Comparison of ENCODE assay signal across 22 cellular contexts in genomic region chr14:99055019-99055418, GRCh38.
DNase-seq lines count a peak whose midpoint lies in the region; ATAC-seq and TF ChIP-seq lines count a peak whose summit lies in the region.
"Had no signal": no experiment of that assay in that cellular context is flagged by ENCODE, and none has a peak within 500 bp of the region (broad histone marks: within the 10 kb centered on the region; RNA-seq: fewer than 3 reads in every experiment).

No MANE protein-coding gene starts in this region.

- TF ChIP-seq CTCF in MCF 10A (IDR thresholded peaks at IDR 0.05; ENCODE audit: unreplicated experiment) (no peak), breast epithelium (IDR thresholded peaks at IDR 0.05) (no peak), coronary artery (IDR thresholded peaks at IDR 0.05) (no peak), left lung (IDR thresholded peaks at IDR 0.05) (no peak)

- POLR2A ChIA-PET in MCF 10A (lab: Yijun Ruan, JAX): interaction anchor here (0.7 kb wide), 1 partner anchor 50 kb away, joined by 3 read pairs; no protein-coding TSS in a partner anchor

- H3K27ac Mint-ChIP-seq in MCF 10A (ENCODE audit: low read depth, unreplicated experiment): no peak overlapping the region
- H3K27ac Mint-ChIP-seq: B cell had no signal

- no peaks in the 10 kb centered on the region for H3K36me3 ChIP-seq in breast epithelium
- no peaks in the 10 kb centered on the region for H3K36me3 ChIP-seq in left lung
- H3K36me3 ChIP-seq: upper lobe of left lung had no signal

- peaks cover 0 to 28% of the 10 kb centered on the region in 2 donors for H3K9me3 ChIP-seq in breast epithelium
- peaks cover 0 to 34% of the 10 kb centered on the region in 2 donors for H3K9me3 ChIP-seq in left lung

- CTCF ChIA-PET in MCF 10A (lab: Yijun Ruan, JAX): no interaction called here

- H3K4me3 ChIP-seq in breast epithelium (no peak overlapping the region), coronary artery (no peak overlapping the region), left lung (no peak overlapping the region)
- H3K4me3 ChIP-seq: psoas muscle, upper lobe of left lung had no signal

- no peak for TF ChIP-seq POLR2A in breast epithelium (IDR thresholded peaks at IDR 0.05)

- no peaks in the 10 kb centered on the region for H3K27me3 ChIP-seq in breast epithelium
- H3K27me3 ChIP-seq in left lung: no peaks in the 10 kb centered on the region
- H3K27me3 ChIP-seq: upper lobe of left lung had no signal

- intact Hi-C loops in MCF 10A (cut with micrococcal nuclease): no loop called here
- intact Hi-C loops in breast epithelium (cut with DNase I; ENCODE audit: low total_unique reads): loop anchor here (1.0 kb wide), 1 partner anchor 22 kb away; no protein-coding TSS in a partner anchor
- intact Hi-C loops in left lung (cut with DNase I): no loop called here

- no TSS peak for BruUV-seq in MCF 10A (replicated peaks; lab: Mats Ljungman, UMichigan)

- ATAC-seq in left lung: no peak
- ATAC-seq: psoas muscle, SK-N-SH treated with all-trans-retinoic acid at 6 μM for 48 hours had no signal

- no peak overlapping the region for H3K4me3 Mint-ChIP-seq in MCF 10A (ENCODE audit: unreplicated experiment)
- H3K4me3 Mint-ChIP-seq: activated naive CD8-positive, alpha-beta T cell treated with anti-CD3 and anti-CD28 coated beads for 36 hours; B cell had no signal

- no peaks in the 10 kb centered on the region for H3K4me1 ChIP-seq in breast epithelium
- no peaks in the 10 kb centered on the region for H3K4me1 ChIP-seq in left lung
- H3K4me1 ChIP-seq: psoas muscle, upper lobe of left lung had no signal

- DNase-seq in MCF 10A (ENCODE audit: unreplicated experiment): peak; percentile 5
- no peak for DNase-seq in breast epithelium (ENCODE audit: low spot score in 2 of 2)
- peak; percentile 19 for DNase-seq in coronary artery (ENCODE audit: low spot score)
- DNase-seq in kidney tubule cell (ENCODE audit: low spot score): peak; percentile 54
- DNase-seq in HK-2 (ENCODE audit: unreplicated experiment): no peak
- DNase-seq in left lung: no peak
- DNase-seq in activated CD4-positive, alpha-beta T cell treated with anti-CD3 and anti-CD28 coated beads for 4 hours: no peak
- DNase-seq in activated CD4-positive, alpha-beta T cell treated with anti-CD3 and anti-CD28 coated beads, Interleukin-2, amount 50 U/mL, for 48 hours: no peak
- DNase-seq: activated CD4-positive, alpha-beta T cell treated with anti-CD3 and anti-CD28 coated beads, Interleukin-2, amount 50 U/mL, for 1 hour; activated effector memory CD4-positive, alpha-beta T cell treated with Interleukin-2 at 50 U/mL for 16 hours; activated naive CD8-positive, alpha-beta T cell treated with anti-CD3 and anti-CD28 coated beads for 36 hours; DMS53; kidney glomerular epithelial cell; NCI-H1092; NCI-H187; NCI-H526 treated with DMSO at 0.1 percent for 48 hours; nucleus accumbens; psoas muscle; upper lobe of left lung had no signal

- peaks cover 5% of the 10 kb centered on the region for H3K4me1 Mint-ChIP-seq in MCF 10A (ENCODE audit: insufficient read depth, unreplicated experiment)
- H3K4me1 Mint-ChIP-seq: B cell had no signal

- H3K9me3 Mint-ChIP-seq in MCF 10A (ENCODE audit: unreplicated experiment): peaks cover 36% of the 10 kb centered on the region

- no peaks in the 10 kb centered on the region for H3K27me3 Mint-ChIP-seq in MCF 10A (ENCODE audit: insufficient read depth, unreplicated experiment)
- H3K27me3 Mint-ChIP-seq: activated naive CD8-positive, alpha-beta T cell treated with anti-CD3 and anti-CD28 coated beads for 36 hours; B cell had no signal

- no peak overlapping the region for H3K27ac ChIP-seq in breast epithelium
- H3K27ac ChIP-seq in coronary artery: no peak overlapping the region
- no peak overlapping the region for H3K27ac ChIP-seq in left lung
- H3K27ac ChIP-seq: psoas muscle, upper lobe of left lung, VCaP had no signal

- no peaks in the 10 kb centered on the region for H3K36me3 Mint-ChIP-seq in MCF 10A (ENCODE audit: insufficient read depth, unreplicated experiment)

Comparison
In these comparisons a context has a peak if more than half of its experiments do, and no peak if none do; other contexts are left out.
1. DNase-seq: peak in MCF 10A (single experiment), coronary artery (single experiment) and kidney tubule cell (single experiment); none in breast epithelium (0 of 2), HK-2 (single experiment), left lung (0 of 2), activated CD4-positive, alpha-beta T cell treated with anti-CD3 and anti-CD28 coated beads for 4 hours (0 of 2) and activated CD4-positive, alpha-beta T cell treated with anti-CD3 and anti-CD28 coated beads, Interleukin-2, amount 50 U/mL, for 48 hours (0 of 2).